ENCODE assay signal across 14 cellular contexts in genomic region chr2:181461056-181461630, GRCh38. TPM values are rescaled to one million over a fixed set of nuclear protein-coding genes. Genes with fewer than 3 reads are reported as not detected.
A peak's percentile ranks its signal among the peaks of the same experiment; 100 is the strongest.
DNase-seq lines count a peak whose midpoint lies in the region; ATAC-seq and TF ChIP-seq lines count a peak whose summit lies in the region.
"Had no signal": no experiment of that assay in that cellular context is flagged by ENCODE, and none has a peak within 500 bp of the region (broad histone marks: within the 10 kb centered on the region; RNA-seq: fewer than 3 reads in every experiment).

No MANE protein-coding gene starts in this region.

- H3K79me2 ChIP-seq in Karpas-422 (ENCODE audit: low read length) (peaks cover 92% of the 10 kb centered on the region), mammary epithelial cell (ENCODE audit: insufficient read depth, low read length) (no peaks in the 10 kb centered on the region)

- peak overlapping the region; percentile 83 to 96 (median 87) for H3K4me2 ChIP-seq in BLaER1 treated with 17β-estradiol and CSF1 and Interleukin-3, amounts not matched to agents 10 nM and 100 nM
- H3K4me2 ChIP-seq in Karpas-422 (ENCODE audit: low read depth, low read length, poor library complexity, severe bottlenecking): peak overlapping the region; percentile 95
- H3K4me2 ChIP-seq in mammary epithelial cell (ENCODE audit: insufficient read depth, low read depth, low read length): no peak overlapping the region

- peak overlapping the region; percentile 78 to 97 (median 89) for H3K4me3 ChIP-seq in BLaER1 treated with 17β-estradiol and CSF1 and Interleukin-3, amounts not matched to agents 10 nM and 100 nM
- H3K4me3 ChIP-seq in Karpas-422 (ENCODE audit: low read length): peak overlapping the region; percentile 70
- H3K4me3 ChIP-seq in H7 (ENCODE audit: insufficient read depth, low read depth, low read length): no peak overlapping the region
- H3K4me3 ChIP-seq in mammary epithelial cell (replicated peaks in 1 of 3; ENCODE audit: insufficient read depth in 1 of 3, low read depth in 2 of 3, low read length in 3 of 3): no peak overlapping the region

- POLR2A ChIA-PET in activated naive CD8-positive, alpha-beta T cell treated with anti-CD3 and anti-CD28 coated beads, Interleukin-2, amount 10 ng/mL, durations not matched to agents 7 days and 5 days (lab: Charles Lee): interaction anchor here (0.6 to 7.9 kb wide), 5 partner anchors 155 to 356 kb away, joined by 4 to 219 read pairs (median 4); no protein-coding TSS in a partner anchor
- POLR2A ChIA-PET in WTC11 (lab: Charles Lee): no interaction called here

- peaks cover 55% of the 10 kb centered on the region for H3K36me3 Mint-ChIP-seq in activated naive CD8-positive, alpha-beta T cell treated with anti-CD3 and anti-CD28 coated beads, Interleukin-2, amount 10 ng/mL, durations not matched to agents 7 days and 5 days
- no peaks in the 10 kb centered on the region for H3K36me3 Mint-ChIP-seq in WTC11

- intact Hi-C loops in mammary epithelial cell (cut with micrococcal nuclease): no loop called here

- H3K9me3 Mint-ChIP-seq in activated naive CD8-positive, alpha-beta T cell treated with anti-CD3 and anti-CD28 coated beads, Interleukin-2, amount 10 ng/mL, durations not matched to agents 7 days and 5 days: no peaks in the 10 kb centered on the region
- H3K9me3 Mint-ChIP-seq in WTC11: no peaks in the 10 kb centered on the region

- peak overlapping the region in 10 of 11 experiments; percentile 31 to 100 (median 98); a peak in 20 of 22 replicates for H3K27ac ChIP-seq in BLaER1 treated with 17β-estradiol and CSF1 and Interleukin-3, amounts not matched to agents 10 nM and 100 nM
- H3K27ac ChIP-seq in Karpas-422 (ENCODE audit: low read length): peak overlapping the region; percentile 98
- no peak overlapping the region for H3K27ac ChIP-seq in mammary epithelial cell (ENCODE audit: insufficient read depth, low read depth, low read length)
- H3K27ac ChIP-seq: RWPE1 had no signal

- H3K4me1 Mint-ChIP-seq in activated naive CD8-positive, alpha-beta T cell treated with anti-CD3 and anti-CD28 coated beads, Interleukin-2, amount 10 ng/mL, durations not matched to agents 7 days and 5 days: peaks cover 55% of the 10 kb centered on the region
- H3K4me1 Mint-ChIP-seq in WTC11: peaks cover 18% of the 10 kb centered on the region

- H2AFZ ChIP-seq in Karpas-422 (ENCODE audit: low read length): no peak overlapping the region
- no peak overlapping the region for H2AFZ ChIP-seq in mammary epithelial cell (ENCODE audit: low read depth, low read length)

- H3K9me2 ChIP-seq in Karpas-422 (replicated peaks; ENCODE audit: insufficient read depth, low read length): no peaks in the 10 kb centered on the region

- 91% methylated on average over 5 of the region's 5 CpGs for WGBS in mammary epithelial cell (ENCODE audit: low coverage, missing lambda C conversion rate)

- peaks cover 0 to 60% (median 39%) of the 10 kb centered on the region in 11 experiments; a peak in 19 of 22 replicates for H3K36me3 ChIP-seq in BLaER1 treated with 17β-estradiol and CSF1 and Interleukin-3, amounts not matched to agents 10 nM and 100 nM
- H3K36me3 ChIP-seq in Karpas-422 (ENCODE audit: insufficient read depth, low read length) (peaks cover 62% of the 10 kb centered on the region), H7 (replicated peaks; ENCODE audit: control insufficient read depth, insufficient read depth, low read length) (no peaks in the 10 kb centered on the region), mammary epithelial cell (ENCODE audit: insufficient read depth, low read length) (no peaks in the 10 kb centered on the region)
- H3K36me3 ChIP-seq: upper lobe of left lung had no signal

- dilution Hi-C loops in mammary epithelial cell (cut with HindIII; ENCODE audit: low sequenced_read_pairs): loop anchor here (25.0 kb wide), 1 partner anchor 374 kb away; no protein-coding TSS in a partner anchor

- H3K9ac ChIP-seq in BLaER1 treated with 17β-estradiol and CSF1 and Interleukin-3, amounts not matched to agents 10 nM and 100 nM: peak overlapping the region; percentile 87 to 99 (median 97); a peak in 21 of 22 replicates
- peak overlapping the region; percentile 91 for H3K9ac ChIP-seq in Karpas-422 (ENCODE audit: low read length)
- H3K9ac ChIP-seq in mammary epithelial cell (ENCODE audit: insufficient read depth, low read length): no peak overlapping the region

- H3K4me1 ChIP-seq in BLaER1 treated with 17β-estradiol and CSF1 and Interleukin-3, amounts not matched to agents 10 nM and 100 nM: peaks cover 43 to 72% (median 55%) of the 10 kb centered on the region in 10 experiments
- H3K4me1 ChIP-seq in Karpas-422 (ENCODE audit: low read length) (peaks cover 78% of the 10 kb centered on the region), mammary epithelial cell (ENCODE audit: insufficient read depth, low read length) (peaks cover 23% of the 10 kb centered on the region)
- H3K4me1 ChIP-seq: Caco-2 had no signal

- H4K20me1 ChIP-seq in BLaER1 treated with 17β-estradiol and CSF1 and Interleukin-3, amounts not matched to agents 10 nM and 100 nM: peaks cover 23 to 66% (median 50%) of the 10 kb centered on the region in 11 experiments; a peak in 21 of 22 replicates
- H4K20me1 ChIP-seq in Karpas-422 (ENCODE audit: insufficient read depth, low read depth, low read length) (peaks cover 16% of the 10 kb centered on the region), mammary epithelial cell (ENCODE audit: insufficient read depth, low read length) (no peaks in the 10 kb centered on the region)

- DNase-seq in Karpas-422 (peak; percentile 60), WTC11 (ENCODE audit: low spot score) (no peak), H7 (no peak), mammary epithelial cell (no peak)
- DNase-seq in activated naive CD8-positive, alpha-beta T cell treated with anti-CD3 and anti-CD28 coated beads, Interleukin-2, amount 10 ng/mL, durations not matched to agents 7 days and 5 days: peak; percentile 32
- DNase-seq: Caco-2; cortex of kidney; NCI-H146; stimulated activated CD4-positive, alpha-beta T cell treated with anti-CD3 and anti-CD28 coated beads, Interleukin-2, amount 100 ng/mL, for 24 hours; upper lobe of left lung had no signal

- in situ Hi-C loops in mammary epithelial cell (cut with MboI; ENCODE audit: low sequenced_read_pairs in 2 of 2): loop anchor here (10.0 to 25.0 kb wide), 3 partner anchors 349 to 1349 kb away; no protein-coding TSS in a partner anchor

- CTCF ChIA-PET in WTC11 (lab: Charles Lee) (no interaction called here), mammary epithelial cell (lab: Charles Lee; ENCODE audit: low non-redundant PET) (no interaction called here)

- no TSS peak for BruUV-seq in mammary epithelial cell (replicated peaks; lab: Mats Ljungman, UMichigan)

- no peak for TF ChIP-seq CTCF in WTC11 (IDR thresholded peaks at IDR 0.05)
- TF ChIP-seq CTCF in mammary epithelial cell (conservative IDR thresholded peaks at IDR 0.05 in 1 of 2, IDR thresholded peaks at IDR 0.05 in 1 of 2; ENCODE audit: extremely low read depth in 1 of 2, insufficient read depth in 1 of 2, low read depth in 1 of 2, low read length in 2 of 2): no peak

- ATAC-seq in GM18505 (IDR thresholded peaks at IDR 0.05; ENCODE audit: unreplicated experiment) (peak; percentile 13), WTC11 (no peak), GM18907 (IDR thresholded peaks at IDR 0.05; ENCODE audit: unreplicated experiment) (no peak)
- ATAC-seq in activated naive CD8-positive, alpha-beta T cell treated with anti-CD3 and anti-CD28 coated beads, Interleukin-2, amount 10 ng/mL, durations not matched to agents 7 days and 5 days (ENCODE audit: low read depth): no peak

- peak overlapping the region; percentile 99 for H3K4me3 Mint-ChIP-seq in activated naive CD8-positive, alpha-beta T cell treated with anti-CD3 and anti-CD28 coated beads, Interleukin-2, amount 10 ng/mL, durations not matched to agents 7 days and 5 days
- H3K4me3 Mint-ChIP-seq in WTC11: no peak overlapping the region

- H3K27ac Mint-ChIP-seq in activated naive CD8-positive, alpha-beta T cell treated with anti-CD3 and anti-CD28 coated beads, Interleukin-2, amount 10 ng/mL, durations not matched to agents 7 days and 5 days: peak overlapping the region; percentile 94
- H3K27ac Mint-ChIP-seq in WTC11: no peak overlapping the region

- H3K27me3 Mint-ChIP-seq in activated naive CD8-positive, alpha-beta T cell treated with anti-CD3 and anti-CD28 coated beads, Interleukin-2, amount 10 ng/mL, durations not matched to agents 7 days and 5 days: no peaks in the 10 kb centered on the region
- peaks cover 59% of the 10 kb centered on the region for H3K27me3 Mint-ChIP-seq in WTC11 (ENCODE audit: low read depth)

- H3K27me3 ChIP-seq in BLaER1 treated with 17β-estradiol and CSF1 and Interleukin-3, amounts not matched to agents 10 nM and 100 nM: no peaks in the 10 kb centered on the region
- H3K27me3 ChIP-seq in Karpas-422 (ENCODE audit: low read length) (no peaks in the 10 kb centered on the region), H7 (ENCODE audit: control insufficient read depth, insufficient read depth, low read length) (peaks cover 38% of the 10 kb centered on the region), mammary epithelial cell (ENCODE audit: insufficient read depth, low read length) (no peaks in the 10 kb centered on the region)

- TF ChIP-seq POLR2A in GM18505 (IDR thresholded peaks at IDR 0.05; ENCODE audit: borderline replicate concordance, extremely low read depth, insufficient read depth, insufficient read length): peak; percentile 54

- no peaks in the 10 kb centered on the region for H3K9me3 ChIP-seq in BLaER1 treated with 17β-estradiol and CSF1 and Interleukin-3, amounts not matched to agents 10 nM and 100 nM (replicated peaks in 1 of 11)
- no peaks in the 10 kb centered on the region for H3K9me3 ChIP-seq in Karpas-422 (ENCODE audit: low read length)
- no peaks in the 10 kb centered on the region for H3K9me3 ChIP-seq in mammary epithelial cell (replicated peaks; ENCODE audit: insufficient read depth, low read length)
- H3K9me3 ChIP-seq: Caco-2, upper lobe of left lung had no signal

TF ChIP-seq in WTC11, 78 proteins besides CTCF, POLR2A, EP300 and RAD21 (continues in another document):
- TF ChIP-seq ESRRA (CRISPR knock-in tag; IDR thresholded peaks at IDR 0.05; ENCODE audit: borderline replicate concordance) (no peak), MLX (CRISPR knock-in tag; IDR thresholded peaks at IDR 0.05) (no peak), RELA (CRISPR knock-in tag; IDR thresholded peaks at IDR 0.05; ENCODE audit: borderline replicate concordance) (no peak)

RNA-seq across cellular contexts. Expression of gene ITGA4, which starts 4.0 kb away (rescaled TPM):
- 176 and 244 TPM in 2 replicates for total RNA-seq in Karpas-422 (2014; rRNA removed; shearing (Covaris generic); ENCODE audit: low replicate concordance)
- total RNA-seq in activated naive CD8-positive, alpha-beta T cell treated with anti-CD3 and anti-CD28 coated beads, Interleukin-2, amount 10 ng/mL, durations not matched to agents 7 days and 5 days: 100 to 1,000 TPM; 216 to 227 TPM
- total RNA-seq in WTC11 (2021): 2.0 to 3.0 TPM (median 2.7 TPM) in 3 replicates
- total RNA-seq in H7 (2014; rRNA removed; shearing (Covaris generic)): 1.6 and 2.2 TPM in 2 replicates
- 10 to 100 TPM; 24.9 to 59.7 TPM for total RNA-seq in mammary epithelial cell
- 8.7 TPM for polyA plus RNA-seq in mammary epithelial cell
- 35.5 TPM for polyA minus RNA-seq in mammary epithelial cell
- total RNA-seq: Caco-2 had no signal

Comparison
In these comparisons a context has a peak if more than half of its experiments do, and no peak if none do; other contexts are left out.
1. H3K4me3 ChIP-seq: peak in BLaER1 treated with 17β-estradiol and CSF1 and Interleukin-3, amounts not matched to agents 10 nM and 100 nM (10 of 10) and Karpas-422 (single experiment); none in H7 (single experiment) and mammary epithelial cell (0 of 3).
2. DNase-seq: peak in Karpas-422 (single experiment) and activated naive CD8-positive, alpha-beta T cell treated with anti-CD3 and anti-CD28 coated beads, Interleukin-2, amount 10 ng/mL, durations not matched to agents 7 days and 5 days (single experiment); none in WTC11 (single experiment), H7 (single experiment) and mammary epithelial cell (single experiment).